Comparison of ENCODE assay signal across 8 cellular contexts in the genomic region with DNA sequence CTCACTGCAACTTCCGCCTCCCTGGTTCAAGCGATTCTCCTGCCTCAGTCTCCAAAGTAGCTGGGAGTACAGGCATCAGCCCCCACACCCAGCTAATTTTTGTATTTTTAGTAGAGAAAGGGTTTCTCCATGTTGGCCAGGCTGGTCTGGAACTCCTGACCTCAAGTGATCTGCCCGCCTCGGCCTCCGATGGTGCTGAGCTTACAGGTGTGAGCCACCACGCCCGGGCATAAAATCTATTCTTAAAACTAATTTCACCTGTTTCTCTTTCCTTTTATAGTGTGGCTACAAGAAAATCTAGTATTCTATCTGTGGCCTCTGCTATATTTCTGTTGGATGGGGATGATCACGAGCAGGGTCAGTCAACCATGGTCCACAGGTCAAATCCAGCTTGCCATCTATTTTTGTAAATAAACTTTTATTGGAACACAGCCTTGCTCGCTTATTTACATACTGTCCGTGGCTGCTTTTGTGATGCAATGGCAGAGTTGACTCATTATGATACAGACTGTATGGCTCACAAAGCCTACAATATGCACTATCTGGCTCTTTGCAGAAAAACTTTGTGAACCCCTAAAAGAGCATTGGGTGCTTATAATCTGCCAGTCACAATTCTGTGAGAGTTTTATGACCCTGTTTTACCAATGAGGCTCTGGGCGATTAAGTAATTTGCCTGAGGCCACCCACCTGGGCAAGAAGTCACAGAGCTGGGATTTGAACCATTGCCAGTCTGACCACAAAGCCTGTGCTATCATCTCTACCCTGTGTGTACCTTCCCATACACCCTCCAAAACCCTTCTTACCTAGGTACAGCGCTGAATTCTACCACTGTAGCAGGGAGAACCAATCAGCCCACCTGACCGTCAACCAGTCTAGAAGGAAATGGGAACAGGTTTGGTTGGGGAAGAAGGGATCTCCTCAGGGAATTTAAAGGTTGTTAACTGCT. TPM values are rescaled to one million over a fixed set of nuclear protein-coding genes. Genes with fewer than 3 reads are reported as not detected.
DNase-seq lines count a peak whose midpoint lies in the region; ATAC-seq lines count a peak whose summit lies in the region.

No MANE protein-coding gene starts in this region.

- peak; percentile 74 for DNase-seq in EL
- peak; percentile 8 for DNase-seq in activated CD4-positive, alpha-beta T cell treated with anti-CD3 and anti-CD28 coated beads, Interleukin-2, amount 50 U/mL, for 1 hour
- peak; percentile 24 to 31 for DNase-seq in left colon
- DNase-seq in NCI-H1436 treated with DMSO at 0.1 percent for 48 hours (lab: John Stamatoyannopoulos, UW), result no peak
- no peak for DNase-seq in retina
- DNase-seq in NCI-H446 (lab: John Stamatoyannopoulos, UW), result no peak

- intact Hi-C loops in left colon (cut with DNase I, micrococcal nuclease), result loop anchor here in 1 of 2 donors (5.0 to 10.0 kb wide), 2 partner anchors 396 to 469 kb away; no protein-coding TSS in a partner anchor

- peak; percentile 82 for ATAC-seq in GM21447 (IDR thresholded peaks at IDR 0.05; ENCODE audit: unreplicated experiment)
- peak; percentile 81 for ATAC-seq in HG03575 (IDR thresholded peaks at IDR 0.05; ENCODE audit: extremely low read depth, insufficient number of reproducible peaks, low FRiP score, unreplicated experiment)
- peak; percentile 81 for ATAC-seq in left colon

RNA-seq across cellular contexts. Expression of a gene that starts 28.3 kb away (rescaled TPM):
- under 1 TPM; 0.43 to 0.50 TPM for total RNA-seq in left colon

Comparison
In these comparisons a context has a peak if more than half of its experiments do, and no peak if none do; other contexts are left out.
1. DNase-seq: peak in EL (single experiment), activated CD4-positive, alpha-beta T cell treated with anti-CD3 and anti-CD28 coated beads, Interleukin-2, amount 50 U/mL, for 1 hour (single experiment) and left colon (2 of 2); none in NCI-H1436 treated with DMSO at 0.1 percent for 48 hours (single experiment), retina (single experiment) and NCI-H446 (0 of 2).
2. Peak in every context shown above with its lines, with median percentiles within 50 percentile points of each other: ATAC-seq.